In genomic region chr5:6717687-6718086, GRCh38 we compare ENCODE assay signal across 1 cellular context.
TF ChIP-seq lines count a peak whose summit lies in the region.

No MANE protein-coding gene starts in this region.

TF ChIP-seq in HepG2, 621 proteins besides CTCF, POLR2A, EP300 and RAD21 (continued from another document):
- TF ChIP-seq ZNF101 (CRISPR knock-in tag; IDR thresholded peaks at IDR 0.05; ENCODE audit: borderline replicate concordance, low read depth) (no peak), ZNF605 (CRISPR knock-in tag; IDR thresholded peaks at IDR 0.05) (no peak), HCFC1 (IDR thresholded peaks at IDR 0.05; ENCODE audit: low read depth, low read length) (no peak), ZNF10 (CRISPR knock-in tag; IDR thresholded peaks at IDR 0.05; ENCODE audit: borderline replicate concordance, low read depth) (no peak), SP5 (CRISPR knock-in tag; IDR thresholded peaks at IDR 0.05; ENCODE audit: borderline replicate concordance, low read depth) (no peak), KLF12 (CRISPR knock-in tag; IDR thresholded peaks at IDR 0.05; ENCODE audit: borderline replicate concordance) (no peak)
- TF ChIP-seq, protein P1, sequence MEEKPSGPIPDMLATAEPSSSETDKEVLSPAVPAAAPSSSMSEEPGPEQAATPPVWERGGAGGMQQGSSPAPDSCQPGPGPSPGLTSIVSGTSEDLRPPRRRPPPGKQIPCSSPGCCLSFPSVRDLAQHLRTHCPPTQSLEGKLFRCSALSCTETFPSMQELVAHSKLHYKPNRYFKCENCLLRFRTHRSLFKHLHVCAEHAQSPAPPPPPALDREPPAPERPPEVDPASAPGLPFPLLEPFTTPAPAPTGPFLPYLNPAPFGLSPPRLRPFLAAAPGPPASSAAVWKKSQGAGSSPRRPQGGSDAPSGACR (CRISPR knock-in tag; IDR thresholded peaks at IDR 0.05), result no peak
TF ChIP-seq in HepG2: peak in this region for 0.
